In the genomic region with DNA sequence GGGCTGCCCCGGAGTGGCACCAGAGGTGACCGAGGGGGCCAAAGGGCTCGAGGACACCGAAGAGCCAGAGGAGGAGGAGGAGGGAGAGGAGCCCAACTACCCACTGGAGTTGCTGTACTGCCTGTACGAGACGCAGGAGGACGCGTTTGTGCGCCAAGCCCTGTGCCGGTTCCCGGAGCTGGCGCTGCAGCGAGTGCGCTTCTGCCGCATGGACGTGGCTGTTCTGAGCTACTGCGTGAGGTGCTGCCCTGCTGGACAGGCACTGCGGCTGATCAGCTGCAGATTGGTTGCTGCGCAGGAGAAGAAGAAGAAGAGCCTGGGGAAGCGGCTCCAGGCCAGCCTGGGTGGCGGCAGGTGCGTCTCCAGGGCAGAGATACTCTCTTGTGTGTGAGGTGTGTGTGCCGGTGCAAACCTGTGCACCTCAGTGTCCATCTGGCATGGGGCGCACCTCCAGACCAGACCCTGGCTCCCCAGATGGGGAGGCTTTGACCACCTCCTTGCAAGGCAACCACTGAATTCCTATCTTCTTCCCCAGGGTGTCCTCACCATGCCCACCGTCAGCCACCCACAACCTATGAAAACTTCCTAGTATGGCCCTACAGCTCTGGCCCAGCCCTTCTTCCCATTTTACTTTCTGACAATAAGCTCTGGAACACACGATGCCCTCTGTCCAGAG, we compare ENCODE assay signal across 1 cellular context.
A peak's percentile ranks its signal among the peaks of the same experiment; 100 is the strongest.
TF ChIP-seq lines count a peak whose summit lies in the region.

No MANE protein-coding gene starts in this region.

TF ChIP-seq in K562, 482 proteins besides CTCF, POLR2A, EP300 and RAD21:
- TF ChIP-seq, protein P1, sequence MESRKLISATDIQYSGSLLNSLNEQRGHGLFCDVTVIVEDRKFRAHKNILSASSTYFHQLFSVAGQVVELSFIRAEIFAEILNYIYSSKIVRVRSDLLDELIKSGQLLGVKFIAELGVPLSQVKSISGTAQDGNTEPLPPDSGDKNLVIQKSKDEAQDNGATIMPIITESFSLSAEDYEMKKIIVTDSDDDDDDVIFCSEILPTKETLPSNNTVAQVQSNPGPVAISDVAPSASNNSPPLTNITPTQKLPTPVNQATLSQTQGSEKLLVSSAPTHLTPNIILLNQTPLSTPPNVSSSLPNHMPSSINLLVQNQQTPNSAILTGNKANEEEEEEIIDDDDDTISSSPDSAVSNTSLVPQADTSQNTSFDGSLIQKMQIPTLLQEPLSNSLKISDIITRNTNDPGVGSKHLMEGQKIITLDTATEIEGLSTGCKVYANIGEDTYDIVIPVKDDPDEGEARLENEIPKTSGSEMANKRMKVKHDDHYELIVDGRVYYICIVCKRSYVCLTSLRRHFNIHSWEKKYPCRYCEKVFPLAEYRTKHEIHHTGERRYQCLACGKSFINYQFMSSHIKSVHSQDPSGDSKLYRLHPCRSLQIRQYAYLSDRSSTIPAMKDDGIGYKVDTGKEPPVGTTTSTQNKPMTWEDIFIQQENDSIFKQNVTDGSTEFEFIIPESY (CRISPR knock-in tag; IDR thresholded peaks at IDR 0.05) = peak; percentile 63; the same call in 1 of the 2 replicates
- TF ChIP-seq POLR2G (IDR thresholded peaks at IDR 0.05; ENCODE audit: low read depth, low read length) (peak; percentile 46; the same call in 1 of the 2 replicates), KDM5B (IDR thresholded peaks at IDR 0.05; ENCODE audit: insufficient replicate concordance, low read depth, low read length) (peak; percentile 31), TEAD2 (tag; IDR thresholded peaks at IDR 0.05) (no peak), ZNF77 (CRISPR knock-in tag; IDR thresholded peaks at IDR 0.05) (no peak)
- TF ChIP-seq, protein P2, sequence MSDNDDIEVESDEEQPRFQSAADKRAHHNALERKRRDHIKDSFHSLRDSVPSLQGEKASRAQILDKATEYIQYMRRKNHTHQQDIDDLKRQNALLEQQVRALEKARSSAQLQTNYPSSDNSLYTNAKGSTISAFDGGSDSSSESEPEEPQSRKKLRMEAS (CRISPR knock-in tag; IDR thresholded peaks at IDR 0.05) = no peak
